Comparison of ENCODE assay signal across 8 cellular contexts in the genomic region with DNA sequence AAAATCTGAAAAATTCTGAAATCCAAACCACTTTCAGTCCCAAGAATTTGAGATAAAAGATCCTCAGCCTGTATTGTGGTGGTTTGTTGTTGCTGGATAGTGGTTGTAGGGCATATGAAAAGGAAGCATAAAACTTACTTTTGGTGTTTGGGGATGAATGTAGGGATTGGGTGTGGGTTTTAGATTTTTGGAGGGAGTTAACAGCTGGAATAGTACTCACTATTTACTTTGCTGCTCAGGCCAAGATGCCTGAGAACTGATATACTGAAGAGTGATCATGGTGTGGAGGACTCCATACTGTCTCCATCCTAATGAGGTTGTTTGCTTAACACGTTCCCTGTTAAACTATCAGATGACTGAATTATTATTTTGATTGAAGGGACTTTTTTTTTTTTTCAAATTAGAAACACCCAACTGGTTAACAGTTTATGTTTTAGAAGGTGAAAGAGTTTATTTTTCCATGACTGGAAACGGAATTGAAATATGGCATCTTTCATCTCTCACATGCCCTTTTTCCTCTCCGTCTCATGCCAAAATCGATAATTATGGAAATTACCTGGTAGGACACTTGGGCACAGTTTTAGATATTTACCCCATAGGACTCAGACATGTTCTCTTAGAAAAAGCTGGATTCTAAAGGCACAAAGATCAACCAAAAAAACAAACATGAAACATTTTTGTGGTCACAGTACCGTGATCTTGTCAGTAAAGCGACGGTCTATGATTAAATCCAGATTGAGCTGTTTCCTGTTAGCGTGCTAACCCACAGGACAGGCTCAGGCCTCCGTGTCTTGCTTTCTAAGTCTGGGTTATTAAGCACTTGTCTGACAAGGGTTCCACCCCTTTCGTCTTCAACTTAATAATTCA. TPM values are rescaled to one million over a fixed set of nuclear protein-coding genes. Genes with fewer than 3 reads are reported as not detected.
DNase-seq lines count a peak whose midpoint lies in the region; ATAC-seq and TF ChIP-seq lines count a peak whose summit lies in the region.

No MANE protein-coding gene starts in this region.

- peaks cover 7% of the 10 kb centered on the region for H3K4me1 ChIP-seq in Loucy (ENCODE audit: insufficient read depth, low read length, poor library complexity, severe bottlenecking)

- TF ChIP-seq CTCF in GM13976 (IDR thresholded peaks at IDR 0.05; ENCODE audit: borderline replicate concordance, control extremely low read depth, extremely low read depth, insufficient read depth, missing control alignments) = no peak
- no peak for TF ChIP-seq CTCF in Loucy (conservative IDR thresholded peaks at IDR 0.05; ENCODE audit: low read length)

- H3K9me3 ChIP-seq in Loucy (ENCODE audit: insufficient read depth, low read depth, low read length) = no peaks in the 10 kb centered on the region

- no peaks in the 10 kb centered on the region for H3K36me3 ChIP-seq in Loucy (ENCODE audit: insufficient read depth, low read length)

- H3K27me3 ChIP-seq in Loucy (ENCODE audit: insufficient read depth, low read length, poor library complexity, severe bottlenecking) = no peaks in the 10 kb centered on the region

- H3K79me2 ChIP-seq in Loucy (ENCODE audit: insufficient read depth, low read length) = no peaks in the 10 kb centered on the region

- no peaks in the 10 kb centered on the region for H3K9me2 ChIP-seq in Loucy (replicated peaks; ENCODE audit: low read depth, low read length)

- H3K4me1 Mint-ChIP-seq in stimulated activated memory B cell treated with anti-CD40 and anti-IgM and Interleukin-4, amounts not matched to agents 10 μg/mL and 1 μg/mL and 100 μg/mL, for 72 hours = peaks cover 18% of the 10 kb centered on the region

- ATAC-seq in GM21723 (IDR thresholded peaks at IDR 0.05; ENCODE audit: unreplicated experiment) = peak; percentile 90
- ATAC-seq in activated naive CD4-positive, alpha-beta T cell treated with anti-CD3 and anti-CD28 coated beads, Interleukin-2, amount 50 U/mL, for 72 hours = peak; percentile 78 to 85
- ATAC-seq in stimulated activated memory B cell treated with anti-CD40 and anti-IgM and Interleukin-4, amounts not matched to agents 10 μg/mL and 1 μg/mL and 100 μg/mL, for 72 hours = peak; percentile 93

- H3F3A ChIP-seq in Loucy (ENCODE audit: low read depth) = no peaks in the 10 kb centered on the region

- H3K4me3 Mint-ChIP-seq in stimulated activated memory B cell treated with anti-CD40 and anti-IgM and Interleukin-4, amounts not matched to agents 10 μg/mL and 1 μg/mL and 100 μg/mL, for 72 hours = peak overlapping the region; percentile 52

- H3K9me3 Mint-ChIP-seq in activated naive CD4-positive, alpha-beta T cell treated with anti-CD3 and anti-CD28 coated beads, Interleukin-2, amount 50 U/mL, for 72 hours = peaks cover 3 to 6% of the 10 kb centered on the region in 2 donors
- no peaks in the 10 kb centered on the region for H3K9me3 Mint-ChIP-seq in stimulated activated memory B cell treated with anti-CD40 and anti-IgM and Interleukin-4, amounts not matched to agents 10 μg/mL and 1 μg/mL and 100 μg/mL, for 72 hours

- in situ Hi-C loops in GM13976 (cut with MboI; ENCODE audit: low sequenced_read_pairs, unreplicated experiment) = loop anchor here (10.0 kb wide), 1 partner anchor 63 kb away; no protein-coding TSS in a partner anchor

- DNase-seq in GM13976 (ENCODE audit: low spot score) (peak; percentile 45), hepatic stellate cell (ENCODE audit: low spot score) (peak; percentile 55), HuH-7.5 (ENCODE audit: low spot score) (no peak), DMS79 treated with DMSO at 0.1 percent for 48 hours (lab: John Stamatoyannopoulos, UW) (no peak)
- DNase-seq in activated naive CD4-positive, alpha-beta T cell treated with anti-CD3 and anti-CD28 coated beads, Interleukin-2, amount 50 U/mL, for 72 hours (ENCODE audit: low spot score in 2 of 2) = peak in 1 of 2 donors; percentile 42

- peak overlapping the region; percentile 54 to 97 for H3K27ac Mint-ChIP-seq in activated naive CD4-positive, alpha-beta T cell treated with anti-CD3 and anti-CD28 coated beads, Interleukin-2, amount 50 U/mL, for 72 hours
- peak overlapping the region; percentile 91 for H3K27ac Mint-ChIP-seq in stimulated activated memory B cell treated with anti-CD40 and anti-IgM and Interleukin-4, amounts not matched to agents 10 μg/mL and 1 μg/mL and 100 μg/mL, for 72 hours

- no peak overlapping the region for H3K4me3 ChIP-seq in Loucy (ENCODE audit: low read length, poor library complexity, severe bottlenecking)

- H3K9ac ChIP-seq in Loucy (ENCODE audit: low read depth, low read length, poor library complexity, severe bottlenecking) = no peak overlapping the region

- no peak overlapping the region for H2AFZ ChIP-seq in Loucy (ENCODE audit: low read length)

- no peaks in the 10 kb centered on the region for H3K27me3 Mint-ChIP-seq in stimulated activated memory B cell treated with anti-CD40 and anti-IgM and Interleukin-4, amounts not matched to agents 10 μg/mL and 1 μg/mL and 100 μg/mL, for 72 hours

- no peaks in the 10 kb centered on the region for H4K20me1 ChIP-seq in Loucy (ENCODE audit: insufficient read depth, low read length, poor library complexity, severe bottlenecking)

- peak overlapping the region; percentile 47 for H3K4me2 ChIP-seq in Loucy (ENCODE audit: low read depth, low read length, poor library complexity, severe bottlenecking)

- H3K36me3 Mint-ChIP-seq in activated naive CD4-positive, alpha-beta T cell treated with anti-CD3 and anti-CD28 coated beads, Interleukin-2, amount 50 U/mL, for 72 hours = peaks cover 0 to 19% of the 10 kb centered on the region in 2 donors
- peaks cover 6% of the 10 kb centered on the region for H3K36me3 Mint-ChIP-seq in stimulated activated memory B cell treated with anti-CD40 and anti-IgM and Interleukin-4, amounts not matched to agents 10 μg/mL and 1 μg/mL and 100 μg/mL, for 72 hours

RNA-seq across cellular contexts. Expression of a gene that starts 37.3 kb away (rescaled TPM):
- 1 to 10 TPM; 3.2 TPM for total RNA-seq in activated naive CD4-positive, alpha-beta T cell treated with anti-CD3 and anti-CD28 coated beads, Interleukin-2, amount 50 U/mL, for 72 hours

Comparison
In these comparisons a context has a peak if more than half of its experiments do, and no peak if none do; other contexts are left out.
1. DNase-seq: peak in GM13976 (single experiment) and hepatic stellate cell (single experiment); none in HuH-7.5 (single experiment) and DMS79 treated with DMSO at 0.1 percent for 48 hours (single experiment).
2. Peak in every context shown above with its lines, with median percentiles within 50 percentile points of each other: ATAC-seq.